20 cellular contexts compared by ENCODE assay signal in genomic region chr1:185969524-185969991, GRCh38.
DNase-seq lines count a peak whose midpoint lies in the region; ATAC-seq, FAIRE-seq and TF ChIP-seq lines count a peak whose summit lies in the region.
"Had no signal": no experiment of that assay in that cellular context is flagged by ENCODE, and none has a peak within 500 bp of the region (broad histone marks: within the 10 kb centered on the region; RNA-seq: fewer than 3 reads in every experiment).

No MANE protein-coding gene starts in this region.

- no peaks in the 10 kb centered on the region for H3K79me1 ChIP-seq in mesenchymal stem cell (replicated peaks; ENCODE audit: low read length, poor library complexity, severe bottlenecking)

- H3K4me2 ChIP-seq in A549 (peak overlapping the region; percentile 21; the same call in 1 of the 3 replicates), mesenchymal stem cell (ENCODE audit: low read length, poor library complexity, severe bottlenecking) (no peak overlapping the region), hepatocyte (no peak overlapping the region)

- H3K23ac ChIP-seq in mesenchymal stem cell (ENCODE audit: low read length in 2 of 2) = no peak overlapping the region

- no peak for TF ChIP-seq POLR2A in A549 (IDR thresholded peaks at IDR 0.05; ENCODE audit: low read length)

- H2BK12ac ChIP-seq in mesenchymal stem cell (ENCODE audit: low read length in 2 of 2) = peak overlapping the region; percentile 23 to 57

- no peak for DNase-seq in A549 (ENCODE audit: low read depth in 1 of 2, low spot score in 1 of 2)
- DNase-seq in GM04504 (ENCODE audit: low read depth) = peak; percentile 55
- peak; percentile 55 for DNase-seq in astrocyte of the hippocampus (ENCODE audit: low read depth, low spot score)
- no peak for DNase-seq in mesenchymal stem cell
- DNase-seq in kidney = no peak
- no peak for DNase-seq in MG63
- DNase-seq in hepatocyte (ENCODE audit: low spot score) = no peak
- DNase-seq: activated CD8-positive, alpha-beta T cell treated with anti-CD3 and anti-CD28 coated beads, Interleukin-2, amount 10 ng/mL, durations not matched to agents 7 days and 5 days; activated naive CD8-positive, alpha-beta T cell treated with anti-CD3 and anti-CD28 coated beads, Interleukin-2, amount 10 ng/mL, durations not matched to agents 7 days and 5 days; activated T-cell treated with anti-CD3 and anti-CD28 coated beads, Interleukin-2, amount 50 U/mL, for 72 hours; effector memory CD8-positive, alpha-beta T cell; foreskin melanocyte; naive thymus-derived CD8-positive, alpha-beta T cell; OCI-M1; SW 1271; WERI-Rb-1 had no signal

- no peak overlapping the region for H2BK15ac ChIP-seq in mesenchymal stem cell (ENCODE audit: low read depth, poor library complexity, severe bottlenecking)

- TF ChIP-seq CTCF in A549 (IDR thresholded peaks at IDR 0.05) (no peak), kidney (IDR thresholded peaks at IDR 0.05; ENCODE audit: borderline replicate concordance, extremely low read depth, insufficient read depth) (no peak), hepatocyte (IDR thresholded peaks at IDR 0.05; ENCODE audit: poor library complexity) (no peak)

- peak overlapping the region; percentile 90 for H3K9ac ChIP-seq in mesenchymal stem cell (ENCODE audit: low read length)
- no peak overlapping the region for H3K9ac ChIP-seq in kidney (ENCODE audit: low read length in 2 of 2)

- peaks cover 0 to 39% of the 10 kb centered on the region in 2 experiments for H3K36me3 ChIP-seq in mesenchymal stem cell (ENCODE audit: control insufficient read depth in 1 of 2, insufficient read depth in 2 of 2, low read depth in 1 of 2, low read length in 2 of 2)
- no peaks in the 10 kb centered on the region for H3K36me3 ChIP-seq in kidney (ENCODE audit: control insufficient read depth in 1 of 2, insufficient read depth in 2 of 2, low read length in 2 of 2)
- H3K36me3 ChIP-seq in MG63 = no peaks in the 10 kb centered on the region
- no peaks in the 10 kb centered on the region for H3K36me3 ChIP-seq in hepatocyte (replicated peaks; ENCODE audit: insufficient read depth, low read depth)
- H3K36me3 ChIP-seq: prostate gland, WERI-Rb-1 had no signal

- no peak overlapping the region for H3K14ac ChIP-seq in mesenchymal stem cell (ENCODE audit: low read length in 2 of 2)

- H4K8ac ChIP-seq in mesenchymal stem cell (ENCODE audit: low read length) = no peak overlapping the region

- POLR2A ChIA-PET in A549 (lab: Yijun Ruan, JAX) = no interaction called here

- H4K91ac ChIP-seq in mesenchymal stem cell (ENCODE audit: low read length) = no peak overlapping the region

- H3K4me1 ChIP-seq in A549 (no peaks in the 10 kb centered on the region), mesenchymal stem cell (ENCODE audit: control insufficient read depth, insufficient read depth, low read depth, low read length) (peaks cover 2% of the 10 kb centered on the region), kidney (ENCODE audit: control insufficient read depth in 1 of 2, insufficient read depth in 1 of 2, low read depth in 1 of 2, low read length in 2 of 2) (no peaks in the 10 kb centered on the region), hepatocyte (ENCODE audit: insufficient read depth) (no peaks in the 10 kb centered on the region)
- H3K4me1 ChIP-seq: prostate gland had no signal

- no peak overlapping the region for H2BK120ac ChIP-seq in mesenchymal stem cell (ENCODE audit: low read depth, low read length)

- H2BK5ac ChIP-seq in mesenchymal stem cell (ENCODE audit: low read depth, low read length, poor library complexity, severe bottlenecking) = peak overlapping the region; percentile 90

- ATAC-seq in A549 (no peak), HG03135 (IDR thresholded peaks at IDR 0.05; ENCODE audit: unreplicated experiment) (no peak)
- ATAC-seq: activated CD8-positive, alpha-beta T cell treated with anti-CD3 and anti-CD28 coated beads, Interleukin-2, amount 10 ng/mL, durations not matched to agents 7 days and 5 days; activated T-cell treated with anti-CD3 and anti-CD28 coated beads, Interleukin-2, amount 50 U/mL, for 72 hours; effector memory CD8-positive, alpha-beta T cell; naive thymus-derived CD8-positive, alpha-beta T cell had no signal

- peak overlapping the region in 1 of 2 experiments; percentile 62 for H3K18ac ChIP-seq in mesenchymal stem cell (ENCODE audit: low read depth in 1 of 2, low read length in 2 of 2)

- H2AK5ac ChIP-seq in mesenchymal stem cell (ENCODE audit: low read length, severe bottlenecking) = peak overlapping the region; percentile 97

- H3K27me3 ChIP-seq in mesenchymal stem cell (ENCODE audit: control insufficient read depth in 1 of 2, insufficient read depth in 1 of 2, low read length in 2 of 2) = no peaks in the 10 kb centered on the region
- H3K27me3 ChIP-seq in MG63 = 0 out of 2 replicates have a peak, but pooled peaks cover 3% of the 10 kb centered on the region
- H3K27me3 ChIP-seq in hepatocyte = no peaks in the 10 kb centered on the region

- CTCF ChIA-PET in A549 (lab: Yijun Ruan, JAX) = interaction anchor here (1.4 to 1.7 kb wide), 3 partner anchors 11 to 156 kb away, joined by 4 read pairs; no protein-coding TSS in a partner anchor

- H3K9me3 ChIP-seq in A549 (no peaks in the 10 kb centered on the region), mesenchymal stem cell (ENCODE audit: control insufficient read depth, low read length) (no peaks in the 10 kb centered on the region), kidney (ENCODE audit: control insufficient read depth in 1 of 2, low read length in 2 of 2) (no peaks in the 10 kb centered on the region), MG63 (no peaks in the 10 kb centered on the region), hepatocyte (ENCODE audit: low read depth) (no peaks in the 10 kb centered on the region)
- H3K9me3 ChIP-seq: prostate gland had no signal

- H3K27ac ChIP-seq in A549 (no peak overlapping the region), mesenchymal stem cell (ENCODE audit: low read length, poor library complexity, severe bottlenecking) (peak overlapping the region; percentile 83), kidney (ENCODE audit: low read depth in 2 of 2, low read length in 2 of 2) (no peak overlapping the region), hepatocyte (no peak overlapping the region)
- H3K27ac ChIP-seq: prostate gland, WERI-Rb-1 had no signal

- H3K4me3 ChIP-seq in A549 (no peak overlapping the region), mesenchymal stem cell (ENCODE audit: insufficient read depth in 1 of 2, low read depth in 1 of 2, low read length in 2 of 2) (peak overlapping the region in 1 of 2 experiments; percentile 20), kidney (ENCODE audit: low read length in 2 of 2) (no peak overlapping the region), MG63 (no peak overlapping the region), hepatocyte (no peak overlapping the region)
- H3K4me3 ChIP-seq: prostate gland had no signal

- H4K20me1 ChIP-seq in hepatocyte (ENCODE audit: insufficient read depth, poor library complexity, severe bottlenecking) = no peaks in the 10 kb centered on the region

- TF ChIP-seq EP300 in A549 (IDR thresholded peaks at IDR 0.05) = no peak

- no peak overlapping the region for H2AFZ ChIP-seq in mesenchymal stem cell (ENCODE audit: low read depth, low read length)
- no peak overlapping the region for H2AFZ ChIP-seq in hepatocyte

- intact Hi-C loops in kidney (cut with DNase I) = no loop called here

- H3K9me2 ChIP-seq in hepatocyte (replicated peaks; ENCODE audit: insufficient read depth) = no peaks in the 10 kb centered on the region

- no peaks in the 10 kb centered on the region for H3K79me2 ChIP-seq in hepatocyte

- FAIRE-seq in A549 (lab: Jason Lieb, UNC) (no peak), kidney (lab: Jason Lieb, UNC) (no peak)
- FAIRE-seq: G401.6, H1 had no signal

- H3K4ac ChIP-seq in mesenchymal stem cell (ENCODE audit: low read depth in 1 of 2, low read length in 2 of 2) = peak overlapping the region in 1 of 2 experiments; percentile 64

- TF ChIP-seq RAD21 in A549 (conservative IDR thresholded peaks at IDR 0.05 in 1 of 2, IDR thresholded peaks at IDR 0.05 in 1 of 2) = no peak

TF ChIP-seq in A549, 52 proteins besides CTCF, POLR2A, EP300 and RAD21:
- TF ChIP-seq HMGXB4 (CRISPR knock-in tag; IDR thresholded peaks at IDR 0.05; ENCODE audit: borderline replicate concordance) (no peak), CBX2 (IDR thresholded peaks at IDR 0.05; ENCODE audit: borderline replicate concordance, low read depth) (no peak), GATA3 (IDR thresholded peaks at IDR 0.05; ENCODE audit: borderline replicate concordance) (no peak), HDAC2 (IDR thresholded peaks at IDR 0.05) (no peak), EHF (CRISPR knock-in tag; IDR thresholded peaks at IDR 0.05) (no peak), EHMT2 (IDR thresholded peaks at IDR 0.05; ENCODE audit: low read depth) (no peak)

Comparison
In these comparisons a context has a peak if more than half of its experiments do, and no peak if none do; other contexts are left out.
1. DNase-seq: peak in GM04504 (single experiment) and astrocyte of the hippocampus (single experiment); none in A549 (0 of 2), mesenchymal stem cell (single experiment), kidney (single experiment), MG63 (single experiment) and hepatocyte (single experiment).